8 cellular contexts compared by ENCODE assay signal in genomic region chr7:13057462-13058200, GRCh38.
A peak's percentile ranks its signal among the peaks of the same experiment; 100 is the strongest.
DNase-seq lines count a peak whose midpoint lies in the region; ATAC-seq and TF ChIP-seq lines count a peak whose summit lies in the region.

No MANE protein-coding gene starts in this region.

- no peaks in the 10 kb centered on the region for H3K27me3 Mint-ChIP-seq in central memory CD8-positive, alpha-beta T cell

- H3K9me3 ChIP-seq in DOHH2 (ENCODE audit: control insufficient read depth, insufficient read depth, low read length): no peaks in the 10 kb centered on the region
- H3K9me3 ChIP-seq in uterus: no peaks in the 10 kb centered on the region
- H3K9me3 ChIP-seq in stomach: no peaks in the 10 kb centered on the region

- no peaks in the 10 kb centered on the region for H3K36me3 Mint-ChIP-seq in central memory CD8-positive, alpha-beta T cell (ENCODE audit: insufficient read depth)

- peaks cover 10% of the 10 kb centered on the region for H3K4me1 Mint-ChIP-seq in central memory CD8-positive, alpha-beta T cell

- H4K20me1 ChIP-seq in DOHH2 (ENCODE audit: control insufficient read depth, insufficient read depth, low read depth, low read length): no peaks in the 10 kb centered on the region

- no peaks in the 10 kb centered on the region for H3K9me3 Mint-ChIP-seq in central memory CD8-positive, alpha-beta T cell

- peak overlapping the region; percentile 18 for H3K4me3 Mint-ChIP-seq in central memory CD8-positive, alpha-beta T cell

- ATAC-seq in GM19463 (IDR thresholded peaks at IDR 0.05; ENCODE audit: unreplicated experiment) (peak; percentile 88), HG03439 (IDR thresholded peaks at IDR 0.05; ENCODE audit: unreplicated experiment) (peak; percentile 90)
- no peak for ATAC-seq in central memory CD8-positive, alpha-beta T cell (replicated peaks; ENCODE audit: extremely low read depth, poor library complexity, severe bottlenecking)

- H3K36me3 ChIP-seq in DOHH2 (ENCODE audit: control insufficient read depth, low read length): no peaks in the 10 kb centered on the region
- no peaks in the 10 kb centered on the region for H3K36me3 ChIP-seq in uterus
- H3K36me3 ChIP-seq in stomach: no peaks in the 10 kb centered on the region

- H3K4me3 ChIP-seq in DOHH2 (ENCODE audit: low read length) (peak overlapping the region; percentile 42), uterus (no peak overlapping the region), stomach (no peak overlapping the region)

- TF ChIP-seq EP300 in stomach (IDR thresholded peaks at IDR 0.05): no peak

- peak overlapping the region; percentile 3 for H3K27ac Mint-ChIP-seq in central memory CD8-positive, alpha-beta T cell (ENCODE audit: low read depth)

- H3K27ac ChIP-seq in DOHH2 (ENCODE audit: low read depth, low read length): no peak overlapping the region
- peak overlapping the region in 1 of 2 donors; percentile 32 for H3K27ac ChIP-seq in uterus
- peak overlapping the region in 1 of 5 donors; percentile 30 for H3K27ac ChIP-seq in stomach

- H3K9me2 ChIP-seq in DOHH2 (replicated peaks; ENCODE audit: control insufficient read depth, low read length): no peaks in the 10 kb centered on the region

- no peak for DNase-seq in central memory CD8-positive, alpha-beta T cell (ENCODE audit: low spot score in 2 of 2)
- DNase-seq in NCI-H226 (no peak), uterus (no peak), NCI-H2171 treated with DMSO at 0.1 percent for 48 hours (lab: John Stamatoyannopoulos, UW) (no peak), stomach (no peak)

- intact Hi-C loops in uterus (cut with DNase I; ENCODE audit: low total_unique reads): no loop called here
- intact Hi-C loops in stomach (cut with DNase I; ENCODE audit: low total_unique reads): no loop called here

- no peak for TF ChIP-seq CTCF in DOHH2 (IDR thresholded peaks at IDR 0.05; ENCODE audit: low read depth, low read length, poor library complexity, severe bottlenecking)
- TF ChIP-seq CTCF in uterus (IDR thresholded peaks at IDR 0.05): no peak
- no peak for TF ChIP-seq CTCF in stomach (IDR thresholded peaks at IDR 0.05)

- WGBS in stomach, 5 donors: 67 to 78% (median 74%) methylated on average over 6 of the region's 6 CpGs

- TF ChIP-seq POLR2A in uterus (IDR thresholded peaks at IDR 0.05): no peak
- no peak for TF ChIP-seq POLR2A in stomach (IDR thresholded peaks at IDR 0.05)

- H3F3A ChIP-seq in DOHH2 (ENCODE audit: control insufficient read depth, insufficient read depth): no peaks in the 10 kb centered on the region

- peak overlapping the region; percentile 24 for H3K4me2 ChIP-seq in DOHH2 (ENCODE audit: low read length)

- no peaks in the 10 kb centered on the region for H3K79me2 ChIP-seq in DOHH2 (ENCODE audit: control insufficient read depth, low read length)

- no peaks in the 10 kb centered on the region for H3K27me3 ChIP-seq in DOHH2 (ENCODE audit: control insufficient read depth, low read length)
- H3K27me3 ChIP-seq in uterus: no peaks in the 10 kb centered on the region
- H3K27me3 ChIP-seq in stomach: no peaks in the 10 kb centered on the region

- peaks cover 17% of the 10 kb centered on the region for H3K4me1 ChIP-seq in DOHH2 (ENCODE audit: control insufficient read depth, low read length)
- no peaks in the 10 kb centered on the region for H3K4me1 ChIP-seq in uterus
- no peaks in the 10 kb centered on the region for H3K4me1 ChIP-seq in stomach
